ENCODE assay signal across 28 cellular contexts in genomic region chr9:135903358-135903656, GRCh38. TPM values are rescaled to one million over a fixed set of nuclear protein-coding genes. Genes with fewer than 3 reads are reported as not detected.
A peak's percentile ranks its signal among the peaks of the same experiment; 100 is the strongest.
DNase-seq lines count a peak whose midpoint lies in the region; ATAC-seq and TF ChIP-seq lines count a peak whose summit lies in the region.
"Had no signal": no experiment of that assay in that cellular context is flagged by ENCODE, and none has a peak within 500 bp of the region (broad histone marks: within the 10 kb centered on the region; RNA-seq: fewer than 3 reads in every experiment).

No MANE protein-coding gene starts in this region.

- POLR2A ChIA-PET in MCF 10A (lab: Yijun Ruan, JAX) = interaction anchor here (0.6 to 1.8 kb wide), 3 partner anchors 13 to 47 kb away, joined by 3 to 4 read pairs (median 3); no protein-coding TSS in a partner anchor

- TF ChIP-seq CTCF in MCF 10A (IDR thresholded peaks at IDR 0.05; ENCODE audit: unreplicated experiment) (no peak), breast epithelium (IDR thresholded peaks at IDR 0.05) (no peak), mammary epithelial cell (conservative IDR thresholded peaks at IDR 0.05 in 1 of 2, IDR thresholded peaks at IDR 0.05 in 1 of 2; ENCODE audit: extremely low read depth in 1 of 2, insufficient read depth in 1 of 2, low read depth in 1 of 2, low read length in 2 of 2) (no peak), mesothelial cell of epicardium (IDR thresholded peaks at IDR 0.05; ENCODE audit: unreplicated experiment) (no peak), upper lobe of right lung (IDR thresholded peaks at IDR 0.05) (no peak)

- H3K4me2 ChIP-seq in mammary epithelial cell (ENCODE audit: insufficient read depth, low read depth, low read length) = peak overlapping the region; percentile 47

- H3K36me3 ChIP-seq in breast epithelium (no peaks in the 10 kb centered on the region), mammary epithelial cell (ENCODE audit: insufficient read depth, low read length) (no peaks in the 10 kb centered on the region), upper lobe of right lung (no peaks in the 10 kb centered on the region)
- H3K36me3 ChIP-seq: brain microvascular endothelial cell, left lung, vagina had no signal

- 36% methylated on average over 3 of the region's 3 CpGs for WGBS in mammary epithelial cell (ENCODE audit: low coverage, missing lambda C conversion rate)

- ATAC-seq in upper lobe of right lung (no peak), GM21360 (IDR thresholded peaks at IDR 0.05; ENCODE audit: unreplicated experiment) (no peak), SK-N-SH treated with all-trans-retinoic acid at 6 μM for 48 hours (no peak)
- ATAC-seq: activated CD8-positive, alpha-beta T cell treated with anti-CD3 and anti-CD28 coated beads for 36 hours; left lung; stimulated activated naive CD8-positive, alpha-beta T cell treated with anti-CD3 and anti-CD28 coated beads, Interleukin-15, Interleukin-2, amounts not matched to agents 100 U/mL and 50 U/mL, for 24 hours had no signal

- H3K27me3 Mint-ChIP-seq in MCF 10A (ENCODE audit: insufficient read depth, unreplicated experiment) = no peaks in the 10 kb centered on the region
- H3K27me3 Mint-ChIP-seq in mesothelial cell of epicardium (ENCODE audit: low read depth) = no peaks in the 10 kb centered on the region
- H3K27me3 Mint-ChIP-seq: activated CD8-positive, alpha-beta T cell treated with anti-CD3 and anti-CD28 coated beads for 36 hours had no signal

- dilution Hi-C loops in mammary epithelial cell (cut with HindIII; ENCODE audit: low sequenced_read_pairs) = loop anchor here (5.0 kb wide), 1 partner anchor 54 kb away; no protein-coding TSS in a partner anchor

- in situ Hi-C loops in mammary epithelial cell (cut with MboI; ENCODE audit: low sequenced_read_pairs in 2 of 2) = no loop called here

- H3K36me3 Mint-ChIP-seq in MCF 10A (ENCODE audit: insufficient read depth, unreplicated experiment) (peaks cover 10% of the 10 kb centered on the region), mesothelial cell of epicardium (peaks cover 27% of the 10 kb centered on the region)

- no peak for TF ChIP-seq POLR2A in breast epithelium (IDR thresholded peaks at IDR 0.05)

- peak overlapping the region; percentile 42 for H3K27ac Mint-ChIP-seq in MCF 10A (ENCODE audit: low read depth, unreplicated experiment)
- H3K27ac Mint-ChIP-seq in mesothelial cell of epicardium = peak overlapping the region; percentile 69
- H3K27ac Mint-ChIP-seq: activated CD8-positive, alpha-beta T cell treated with anti-CD3 and anti-CD28 coated beads for 36 hours; activated naive CD4-positive, alpha-beta T cell treated with anti-CD3 and anti-CD28 coated beads for 36 hours; activated T-helper 1 cell treated with anti-CD3 and anti-CD28 coated beads, Interleukin-12 subunit alpha, Interleukin-12 subunit beta, Interleukin-2, Interleukin-4 antibody, amounts not matched to agents 30 ng/mL and 10 ng/mL and 1 ng/mL, durations not matched to agents 14 hours and 24 hours and 36 hours had no signal

- BruUV-seq in MCF 10A (replicated peaks; lab: Mats Ljungman, UMichigan) (no TSS peak), mammary epithelial cell (replicated peaks; lab: Mats Ljungman, UMichigan) (no TSS peak)

- no peak overlapping the region for H2AFZ ChIP-seq in mammary epithelial cell (ENCODE audit: low read depth, low read length)

- H3K4me3 ChIP-seq in breast epithelium (no peak overlapping the region), mammary epithelial cell (replicated peaks in 1 of 3; ENCODE audit: insufficient read depth in 1 of 3, low read depth in 2 of 3, low read length in 3 of 3) (no peak overlapping the region), upper lobe of right lung (no peak overlapping the region)
- H3K4me3 ChIP-seq: dorsolateral prefrontal cortex, left lung, skin epidermis, testis, vagina had no signal

- H3K9me3 Mint-ChIP-seq in MCF 10A (ENCODE audit: unreplicated experiment) (peaks cover 9% of the 10 kb centered on the region), mesothelial cell of epicardium (peaks cover 11% of the 10 kb centered on the region)

- no peak overlapping the region for H3K4me3 Mint-ChIP-seq in MCF 10A (ENCODE audit: unreplicated experiment)
- no peak overlapping the region for H3K4me3 Mint-ChIP-seq in mesothelial cell of epicardium
- H3K4me3 Mint-ChIP-seq: activated CD8-positive, alpha-beta T cell treated with anti-CD3 and anti-CD28 coated beads for 36 hours; activated naive CD4-positive, alpha-beta T cell treated with anti-CD3 and anti-CD28 coated beads for 36 hours; activated T-helper 1 cell treated with anti-CD3 and anti-CD28 coated beads, Interleukin-12 subunit alpha, Interleukin-12 subunit beta, Interleukin-2, Interleukin-4 antibody, amounts not matched to agents 30 ng/mL and 10 ng/mL and 1 ng/mL, durations not matched to agents 14 hours and 24 hours and 36 hours had no signal

- no peaks in the 10 kb centered on the region for H3K9me3 ChIP-seq in breast epithelium
- H3K9me3 ChIP-seq in mammary epithelial cell (replicated peaks; ENCODE audit: insufficient read depth, low read length) = no peaks in the 10 kb centered on the region
- no peaks in the 10 kb centered on the region for H3K9me3 ChIP-seq in upper lobe of right lung
- H3K9me3 ChIP-seq: left lung, testis, vagina had no signal

- H3K27ac ChIP-seq in breast epithelium (no peak overlapping the region), mammary epithelial cell (ENCODE audit: insufficient read depth, low read depth, low read length) (peak overlapping the region; percentile 48), upper lobe of right lung (peak overlapping the region; percentile 6)
- H3K27ac ChIP-seq: brain microvascular endothelial cell, dorsolateral prefrontal cortex, left lung, testis, vagina had no signal

- H3K4me1 Mint-ChIP-seq in MCF 10A (ENCODE audit: insufficient read depth, unreplicated experiment) (peaks cover 21% of the 10 kb centered on the region), mesothelial cell of epicardium (peaks cover 33% of the 10 kb centered on the region)

- no peaks in the 10 kb centered on the region for H3K27me3 ChIP-seq in breast epithelium
- H3K27me3 ChIP-seq in mammary epithelial cell (ENCODE audit: insufficient read depth, low read length) = no peaks in the 10 kb centered on the region
- H3K27me3 ChIP-seq in upper lobe of right lung = no peaks in the 10 kb centered on the region
- H3K27me3 ChIP-seq: brain microvascular endothelial cell, dorsolateral prefrontal cortex, left lung, testis, vagina had no signal

- no peak overlapping the region for H3K9ac ChIP-seq in mammary epithelial cell (ENCODE audit: insufficient read depth, low read length)

- no peak for DNase-seq in MCF 10A (ENCODE audit: unreplicated experiment)
- no peak for DNase-seq in breast epithelium (ENCODE audit: low spot score in 2 of 2)
- no peak for DNase-seq in mammary epithelial cell
- DNase-seq in mesothelial cell of epicardium (ENCODE audit: low spot score in 2 of 2, unreplicated experiment in 2 of 2) = no peak
- peak; percentile 19 for DNase-seq in upper lobe of right lung
- DNase-seq in activated CD4-positive, alpha-beta T cell treated with anti-CD3 and anti-CD28 coated beads for 48 hours = no peak
- DNase-seq: activated CD8-positive, alpha-beta memory T cell treated with anti-CD3 and anti-CD28 coated beads, Interleukin-2, amount 50 U/mL, for 48 hours; activated CD8-positive, alpha-beta T cell treated with anti-CD3 and anti-CD28 coated beads for 36 hours; activated naive CD4-positive, alpha-beta T cell treated with anti-CD3 and anti-CD28 coated beads for 36 hours; amniotic stem cell; brain microvascular endothelial cell; Calu3; DMS79 treated with DMSO at 0.1 percent for 48 hours; GF-D8; mesenchymal stem cell; NCI-H2107; NCI-H345; NCI-H774; occipital lobe; stimulated activated naive CD8-positive, alpha-beta T cell treated with anti-CD3 and anti-CD28 coated beads, Interleukin-15, Interleukin-2, amounts not matched to agents 100 U/mL and 50 U/mL, for 24 hours; testis had no signal

- peaks cover 92% of the 10 kb centered on the region for H3K79me2 ChIP-seq in mammary epithelial cell (ENCODE audit: insufficient read depth, low read length)

- CTCF ChIA-PET in MCF 10A (lab: Yijun Ruan, JAX) = interaction anchor here (0.5 to 0.7 kb wide), 3 partner anchors 12 to 339 kb away, joined by 3 to 5 read pairs (median 3); no protein-coding TSS in a partner anchor
- CTCF ChIA-PET in mammary epithelial cell (lab: Charles Lee; ENCODE audit: low non-redundant PET) = no interaction called here

- peaks cover 2 to 3% of the 10 kb centered on the region in 2 donors for H3K4me1 ChIP-seq in breast epithelium
- H3K4me1 ChIP-seq in mammary epithelial cell (ENCODE audit: insufficient read depth, low read length) = peaks cover 49% of the 10 kb centered on the region
- H3K4me1 ChIP-seq in upper lobe of right lung = peaks cover 32% of the 10 kb centered on the region

- intact Hi-C loops in MCF 10A (cut with micrococcal nuclease) (no loop called here), breast epithelium (cut with DNase I; ENCODE audit: low total_unique reads) (no loop called here), mammary epithelial cell (cut with micrococcal nuclease) (no loop called here), upper lobe of right lung (cut with DNase I) (no loop called here)

- no peaks in the 10 kb centered on the region for H4K20me1 ChIP-seq in mammary epithelial cell (ENCODE audit: insufficient read depth, low read length)

TF ChIP-seq in SK-N-SH treated with all-trans-retinoic acid at 6 μM for 48 hours, 23 proteins besides CTCF, POLR2A, EP300 and RAD21 (continues in another document):
- TF ChIP-seq ZFP3 (CRISPR knock-in tag; IDR thresholded peaks at IDR 0.05) = no peak
- no peak for TF ChIP-seq SNAI2 (CRISPR knock-in tag; IDR thresholded peaks at IDR 0.05)

RNA-seq across cellular contexts. Expression of gene CAMSAP1, which starts 4.0 kb away (rescaled TPM):
- total RNA-seq in MCF 10A (2022) (31.0 and 39.5 TPM in 2 replicates), breast epithelium (10 to 100 TPM; 25.0 to 29.8 (median 29.0) TPM), mammary epithelial cell (10 to 100 TPM; 23.5 to 25.5 TPM), mesothelial cell of epicardium (62.4 to 64.4 TPM (median 63.3 TPM) in 3 replicates), upper lobe of right lung (26.5 TPM)
- polyA plus RNA-seq in mammary epithelial cell = 6.0 TPM
- polyA minus RNA-seq in mammary epithelial cell = 25.7 TPM

RNA-seq across cellular contexts. Expression of gene UBAC1, which starts 57.9 kb away (rescaled TPM):
- total RNA-seq in MCF 10A (2022) (32.5 and 34.7 TPM in 2 replicates), breast epithelium (10 to 100 TPM; 39.2 to 53.0 (median 45.6) TPM), mammary epithelial cell (10 to 100 TPM; 39.2 to 43.4 TPM), mesothelial cell of epicardium (31.7 to 33.8 TPM (median 32.0 TPM) in 3 replicates), upper lobe of right lung (30.1 TPM)
- 48.8 TPM for polyA plus RNA-seq in mammary epithelial cell
- polyA minus RNA-seq in mammary epithelial cell = 47.1 TPM

Comparison
In these comparisons a context has a peak if more than half of its experiments do, and no peak if none do; other contexts are left out.
1. H3K27ac ChIP-seq: peak in mammary epithelial cell (single experiment) and upper lobe of right lung (single experiment); none in breast epithelium (0 of 2).